9 cellular contexts compared by ENCODE assay signal in genomic region chr7:1225462-1226154, GRCh38. TPM values are rescaled to one million over a fixed set of nuclear protein-coding genes. Genes with fewer than 3 reads are reported as not detected.
DNase-seq lines count a peak whose midpoint lies in the region; ATAC-seq and TF ChIP-seq lines count a peak whose summit lies in the region.
"Had no signal": no experiment of that assay in that cellular context is flagged by ENCODE, and none has a peak within 500 bp of the region (broad histone marks: within the 10 kb centered on the region; RNA-seq: fewer than 3 reads in every experiment).

No MANE protein-coding gene starts in this region.

- peaks cover 36% of the 10 kb centered on the region for H3K4me1 Mint-ChIP-seq in neural progenitor cell

- H3K4me2 ChIP-seq in GM23248 (ENCODE audit: unreplicated experiment), result no peak overlapping the region
- peak overlapping the region; percentile 74 for H3K4me2 ChIP-seq in neural progenitor cell

- no peaks in the 10 kb centered on the region for H3K36me3 Mint-ChIP-seq in neural progenitor cell

- H3K9me3 Mint-ChIP-seq in neural progenitor cell, result no peaks in the 10 kb centered on the region

- H3K4me3 ChIP-seq in GM23248 (no peak overlapping the region), neural progenitor cell (peak overlapping the region; percentile 33)
- H3K4me3 ChIP-seq: SJSA1 had no signal

- ATAC-seq in GM18498 (IDR thresholded peaks at IDR 0.05; ENCODE audit: unreplicated experiment) (no peak), HG03521 (IDR thresholded peaks at IDR 0.05; ENCODE audit: unreplicated experiment) (no peak)

- no peaks in the 10 kb centered on the region for H3K9me3 ChIP-seq in GM23248 (ENCODE audit: low read depth)
- no peaks in the 10 kb centered on the region for H3K9me3 ChIP-seq in neural progenitor cell (ENCODE audit: low read depth)
- H3K9me3 ChIP-seq: SJSA1 had no signal

- H3K9me2 ChIP-seq in GM23248 (ENCODE audit: insufficient read depth), result no peaks in the 10 kb centered on the region

- TF ChIP-seq CTCF in neural progenitor cell (IDR thresholded peaks at IDR 0.05), result peak; percentile 97

- H3K4me1 ChIP-seq in GM23248 (ENCODE audit: insufficient read depth) (no peaks in the 10 kb centered on the region), neural progenitor cell (peaks cover 34% of the 10 kb centered on the region)
- H3K4me1 ChIP-seq: SJSA1 had no signal

- H2AFZ ChIP-seq in GM23248 (no peak overlapping the region), neural progenitor cell (replicated peaks) (no peak overlapping the region)

- WGBS in GM23248 (ENCODE audit: low coverage in 1 of 2, low lambda C conversion rate in 2 of 2, missing lambda C conversion rate in 2 of 2), 2 experiments, result 11% methylated on average over 45 to 47 of the region's 51 CpGs

- H3K9ac ChIP-seq in GM23248 (no peak overlapping the region), neural progenitor cell (no peak overlapping the region)

- H3K27me3 ChIP-seq in GM23248 (replicated peaks; ENCODE audit: insufficient read depth) (peaks cover 86% of the 10 kb centered on the region), neural progenitor cell (peaks cover 100% of the 10 kb centered on the region)

- peaks cover 58% of the 10 kb centered on the region for H3K27me3 Mint-ChIP-seq in neural progenitor cell (ENCODE audit: insufficient read depth, low read depth)

- H3K27ac Mint-ChIP-seq in neural progenitor cell, result no peak overlapping the region

- no peaks in the 10 kb centered on the region for H3K36me3 ChIP-seq in GM23248 (ENCODE audit: low read depth)
- H3K36me3 ChIP-seq in neural progenitor cell, result no peaks in the 10 kb centered on the region
- H3K36me3 ChIP-seq: SJSA1 had no signal

- H3F3A ChIP-seq in GM23248 (ENCODE audit: insufficient read depth), result no peaks in the 10 kb centered on the region
- H3F3A ChIP-seq in neural progenitor cell (ENCODE audit: low read depth), result peaks cover 74% of the 10 kb centered on the region

- H4K20me1 ChIP-seq in GM23248 (ENCODE audit: insufficient read depth) (no peaks in the 10 kb centered on the region), neural progenitor cell (ENCODE audit: low read depth) (peaks cover 64% of the 10 kb centered on the region)

- H3K27ac ChIP-seq in GM23248 (no peak overlapping the region), neural progenitor cell (no peak overlapping the region)
- H3K27ac ChIP-seq: SJSA1 had no signal

- in situ Hi-C loops in GM23248 (cut with MboI), result no loop called here

- peak overlapping the region; percentile 55 for H3K4me3 Mint-ChIP-seq in neural progenitor cell

- peak; percentile 47 for DNase-seq in GM23248
- DNase-seq in activated CD4-positive, CD25-positive, alpha-beta regulatory T cell treated with anti-CD3 and anti-CD28 coated beads, Interleukin-2, amount 50 U/mL, for 72 hours, result peak; percentile 56
- peak; percentile 77 for DNase-seq in ecto neural progenitor cell (ENCODE audit: low spot score)
- DNase-seq in neural progenitor cell (ENCODE audit: low spot score), result peak; percentile 85
- DNase-seq in NCI-H2171 (lab: John Stamatoyannopoulos, UW), result no peak
- no peak for DNase-seq in NCI-H146 (lab: John Stamatoyannopoulos, UW)

- H3K79me2 ChIP-seq in GM23248 (ENCODE audit: insufficient read depth) (no peaks in the 10 kb centered on the region), neural progenitor cell (ENCODE audit: low read depth) (no peaks in the 10 kb centered on the region)

RNA-seq across cellular contexts. Expression of gene UNCX, which starts 7.1 kb away (rescaled TPM):
- not detected in 2 replicates for total RNA-seq in GM23248 (2014; rRNA removed; shearing (Covaris generic))
- polyA plus RNA-seq in GM23248 (2016; fragmentation: Nextera tagmentation; extraction: Ambion mirVana), result not detected in 2 replicates
- total RNA-seq in neural progenitor cell (ENCODE audit: low replicate concordance), result not detected in 2 replicates
- total RNA-seq: SJSA1 had no signal

Comparison
In these comparisons a context has a peak if more than half of its experiments do, and no peak if none do; other contexts are left out.
1. DNase-seq: peak in GM23248 (single experiment), activated CD4-positive, CD25-positive, alpha-beta regulatory T cell treated with anti-CD3 and anti-CD28 coated beads, Interleukin-2, amount 50 U/mL, for 72 hours (single experiment), ecto neural progenitor cell (single experiment) and neural progenitor cell (single experiment); none in NCI-H2171 (single experiment) and NCI-H146 (single experiment).